In the genomic region with DNA sequence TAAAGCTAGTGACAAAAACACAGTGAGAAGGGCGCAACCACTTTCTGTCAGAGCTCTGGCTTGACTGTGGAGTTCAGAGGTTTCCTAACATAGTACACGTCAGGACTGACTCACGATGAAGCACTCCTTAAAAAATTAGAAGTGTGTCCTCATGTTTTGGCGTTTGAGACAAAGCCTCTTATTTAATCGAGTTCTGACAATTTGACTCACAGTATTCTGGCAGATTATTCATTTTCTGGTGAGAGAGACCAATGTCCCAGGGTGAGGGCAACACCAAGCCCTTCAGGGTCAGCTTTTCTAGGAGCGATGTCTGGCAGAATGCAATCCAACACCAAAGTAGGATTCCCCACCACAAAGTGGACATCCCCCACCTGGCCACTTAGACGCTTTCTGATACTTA, we compare ENCODE assay signal across 1 cellular context.
TF ChIP-seq lines count a peak whose summit lies in the region.

No MANE protein-coding gene starts in this region.

TF ChIP-seq in SK-N-SH, 30 proteins besides CTCF, POLR2A, EP300 and RAD21 (continued from another document):
- TF ChIP-seq, protein P1, sequence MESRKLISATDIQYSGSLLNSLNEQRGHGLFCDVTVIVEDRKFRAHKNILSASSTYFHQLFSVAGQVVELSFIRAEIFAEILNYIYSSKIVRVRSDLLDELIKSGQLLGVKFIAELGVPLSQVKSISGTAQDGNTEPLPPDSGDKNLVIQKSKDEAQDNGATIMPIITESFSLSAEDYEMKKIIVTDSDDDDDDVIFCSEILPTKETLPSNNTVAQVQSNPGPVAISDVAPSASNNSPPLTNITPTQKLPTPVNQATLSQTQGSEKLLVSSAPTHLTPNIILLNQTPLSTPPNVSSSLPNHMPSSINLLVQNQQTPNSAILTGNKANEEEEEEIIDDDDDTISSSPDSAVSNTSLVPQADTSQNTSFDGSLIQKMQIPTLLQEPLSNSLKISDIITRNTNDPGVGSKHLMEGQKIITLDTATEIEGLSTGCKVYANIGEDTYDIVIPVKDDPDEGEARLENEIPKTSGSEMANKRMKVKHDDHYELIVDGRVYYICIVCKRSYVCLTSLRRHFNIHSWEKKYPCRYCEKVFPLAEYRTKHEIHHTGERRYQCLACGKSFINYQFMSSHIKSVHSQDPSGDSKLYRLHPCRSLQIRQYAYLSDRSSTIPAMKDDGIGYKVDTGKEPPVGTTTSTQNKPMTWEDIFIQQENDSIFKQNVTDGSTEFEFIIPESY (IDR thresholded peaks at IDR 0.05; ENCODE audit: borderline replicate concordance, low read depth): 0 out of 2 replicates have a peak, but pooled peaks have one; percentile 13
- TF ChIP-seq USF1 (IDR thresholded peaks at IDR 0.05; ENCODE audit: borderline replicate concordance, low read depth) (no peak), GABPA (IDR thresholded peaks at IDR 0.05; ENCODE audit: low read depth) (no peak), ELF1 (IDR thresholded peaks at IDR 0.05) (no peak)
TF ChIP-seq in SK-N-SH: peak in this region for 3.
